15 cellular contexts compared by ENCODE assay signal in the genomic region with DNA sequence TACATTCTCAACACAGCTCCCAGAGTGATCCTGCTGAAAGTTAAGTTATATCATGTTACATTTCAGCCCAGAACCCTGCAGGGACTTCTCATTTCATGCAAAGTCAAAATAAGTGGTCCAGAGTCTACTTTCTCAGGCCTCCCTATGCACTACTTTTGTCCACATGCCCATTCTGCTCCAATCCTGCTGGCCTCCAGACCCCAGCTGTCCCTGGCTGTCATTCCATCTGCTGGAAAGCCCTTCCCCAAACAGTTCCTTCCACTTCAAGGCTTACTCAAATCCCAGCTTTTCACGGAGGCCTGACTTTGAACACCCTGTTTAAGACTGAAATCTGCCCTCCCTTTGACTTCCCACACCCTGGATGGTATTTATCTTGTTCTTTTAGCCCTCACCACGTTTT.
A peak's percentile ranks its signal among the peaks of the same experiment; 100 is the strongest.
DNase-seq lines count a peak whose midpoint lies in the region; ATAC-seq, FAIRE-seq and TF ChIP-seq lines count a peak whose summit lies in the region.
"Had no signal": no experiment of that assay in that cellular context is flagged by ENCODE, and none has a peak within 500 bp of the region (broad histone marks: within the 10 kb centered on the region; RNA-seq: fewer than 3 reads in every experiment).

No MANE protein-coding gene starts in this region.

- peaks cover 55% of the 10 kb centered on the region for H3K4me1 Mint-ChIP-seq in WTC11
- H3K4me1 Mint-ChIP-seq in activated CD4-positive, alpha-beta memory T cell treated with anti-CD3 and anti-CD28 coated beads, Interleukin-2, amount 10 ng/mL, durations not matched to agents 7 days and 5 days, result no peaks in the 10 kb centered on the region
- no peaks in the 10 kb centered on the region for H3K4me1 Mint-ChIP-seq in activated CD4-positive, alpha-beta T cell treated with anti-CD3 and anti-CD28 coated beads, Interleukin-2, amount 10 ng/mL, durations not matched to agents 7 days and 5 days
- H3K4me1 Mint-ChIP-seq: activated CD8-positive, alpha-beta memory T cell treated with anti-CD3 and anti-CD28 coated beads, Interleukin-2, amount 10 ng/mL, durations not matched to agents 7 days and 5 days; activated naive CD4-positive, alpha-beta T cell treated with anti-CD3 and anti-CD28 coated beads, Interleukin-2, amount 50 U/mL, for 24 hours had no signal

- H3K27me3 ChIP-seq in keratinocyte (ENCODE audit: control insufficient read depth, extremely low read depth, insufficient read depth, low read length), result no peaks in the 10 kb centered on the region

- H3K27ac Mint-ChIP-seq in WTC11, result peak overlapping the region; percentile 4; the same call in 1 of the 2 replicates
- H3K27ac Mint-ChIP-seq in activated CD4-positive, alpha-beta memory T cell treated with anti-CD3 and anti-CD28 coated beads, Interleukin-2, amount 10 ng/mL, durations not matched to agents 7 days and 5 days, result no peak overlapping the region
- H3K27ac Mint-ChIP-seq in activated CD4-positive, alpha-beta T cell treated with anti-CD3 and anti-CD28 coated beads, Interleukin-2, amount 10 ng/mL, durations not matched to agents 7 days and 5 days, result no peak overlapping the region
- H3K27ac Mint-ChIP-seq: activated CD8-positive, alpha-beta memory T cell treated with anti-CD3 and anti-CD28 coated beads, Interleukin-2, amount 10 ng/mL, durations not matched to agents 7 days and 5 days; activated naive CD4-positive, alpha-beta T cell treated with anti-CD3 and anti-CD28 coated beads, Interleukin-2, amount 50 U/mL, for 24 hours had no signal

- H3K36me3 Mint-ChIP-seq in WTC11, result peaks cover 12% of the 10 kb centered on the region
- no peaks in the 10 kb centered on the region for H3K36me3 Mint-ChIP-seq in activated CD4-positive, alpha-beta memory T cell treated with anti-CD3 and anti-CD28 coated beads, Interleukin-2, amount 10 ng/mL, durations not matched to agents 7 days and 5 days (ENCODE audit: low read depth)
- H3K36me3 Mint-ChIP-seq in activated CD4-positive, alpha-beta T cell treated with anti-CD3 and anti-CD28 coated beads, Interleukin-2, amount 10 ng/mL, durations not matched to agents 7 days and 5 days (ENCODE audit: low read depth), result no peaks in the 10 kb centered on the region
- H3K36me3 Mint-ChIP-seq: activated CD8-positive, alpha-beta memory T cell treated with anti-CD3 and anti-CD28 coated beads, Interleukin-2, amount 10 ng/mL, durations not matched to agents 7 days and 5 days; activated naive CD4-positive, alpha-beta T cell treated with anti-CD3 and anti-CD28 coated beads, Interleukin-2, amount 50 U/mL, for 24 hours had no signal

- no peak for TF ChIP-seq CTCF in WTC11 (IDR thresholded peaks at IDR 0.05)
- TF ChIP-seq CTCF in keratinocyte (optimal IDR thresholded peaks at IDR 0.05 in 1 of 3, IDR thresholded peaks at IDR 0.05 in 1 of 3, conservative IDR thresholded peaks at IDR 0.05 in 1 of 3; ENCODE audit: extremely low read depth in 1 of 3, insufficient read depth in 2 of 3, low read length in 3 of 3), result no peak
- TF ChIP-seq CTCF in GM20000 (IDR thresholded peaks at IDR 0.05; ENCODE audit: extremely low read depth, missing control alignments), result no peak

- H3K79me2 ChIP-seq in keratinocyte (ENCODE audit: control insufficient read depth, insufficient read depth, low read length), result peaks cover 10% of the 10 kb centered on the region

- H3K9me3 Mint-ChIP-seq in WTC11, result peaks cover 3% of the 10 kb centered on the region; the same call in 1 of the 2 replicates
- H3K9me3 Mint-ChIP-seq in activated CD4-positive, alpha-beta memory T cell treated with anti-CD3 and anti-CD28 coated beads, Interleukin-2, amount 10 ng/mL, durations not matched to agents 7 days and 5 days, result no peaks in the 10 kb centered on the region
- H3K9me3 Mint-ChIP-seq in activated CD4-positive, alpha-beta T cell treated with anti-CD3 and anti-CD28 coated beads, Interleukin-2, amount 10 ng/mL, durations not matched to agents 7 days and 5 days, result no peaks in the 10 kb centered on the region
- H3K9me3 Mint-ChIP-seq: activated naive CD4-positive, alpha-beta T cell treated with anti-CD3 and anti-CD28 coated beads, Interleukin-2, amount 50 U/mL, for 24 hours had no signal

- H3K27ac ChIP-seq in keratinocyte (ENCODE audit: control insufficient read depth, insufficient read depth, low read length) (peak overlapping the region; percentile 85), skin epidermis (peak overlapping the region in 13 of 21 experiments; percentile 13 to 69 (median 55))
- H3K27ac ChIP-seq: C4-2B had no signal

- DNase-seq in NCI-H2107 treated with DMSO at 0.1 percent for 48 hours (lab: John Stamatoyannopoulos, UW; ENCODE audit: unreplicated experiment), result peak; percentile 31
- no peak for DNase-seq in WTC11 (ENCODE audit: low spot score)
- DNase-seq in keratinocyte (ENCODE audit: low read depth, low spot score), result no peak
- DNase-seq in activated CD4-positive, alpha-beta memory T cell treated with anti-CD3 and anti-CD28 coated beads, Interleukin-2, amount 10 ng/mL, durations not matched to agents 7 days and 5 days, result no peak
- no peak for DNase-seq in GM20000 (ENCODE audit: low spot score)
- no peak for DNase-seq in activated CD4-positive, alpha-beta T cell treated with anti-CD3 and anti-CD28 coated beads, Interleukin-2, amount 10 ng/mL, durations not matched to agents 7 days and 5 days
- DNase-seq: activated CD8-positive, alpha-beta memory T cell treated with anti-CD3 and anti-CD28 coated beads, Interleukin-2, amount 10 ng/mL, durations not matched to agents 7 days and 5 days; cortex of kidney; NCI-H526 treated with DMSO at 0.1 percent for 48 hours; SHP77 had no signal

- FAIRE-seq in keratinocyte (lab: Jason Lieb, UNC), result no peak
- FAIRE-seq: TTC549 had no signal

- dilution Hi-C loops in keratinocyte (cut with MboI; ENCODE audit: extremely low pct_ligation_motif_present, low sequenced_read_pairs), result no loop called here

- no peak overlapping the region for H3K4me3 Mint-ChIP-seq in WTC11
- no peak overlapping the region for H3K4me3 Mint-ChIP-seq in activated CD4-positive, alpha-beta memory T cell treated with anti-CD3 and anti-CD28 coated beads, Interleukin-2, amount 10 ng/mL, durations not matched to agents 7 days and 5 days
- no peak overlapping the region for H3K4me3 Mint-ChIP-seq in activated CD4-positive, alpha-beta T cell treated with anti-CD3 and anti-CD28 coated beads, Interleukin-2, amount 10 ng/mL, durations not matched to agents 7 days and 5 days
- H3K4me3 Mint-ChIP-seq: activated CD8-positive, alpha-beta memory T cell treated with anti-CD3 and anti-CD28 coated beads, Interleukin-2, amount 10 ng/mL, durations not matched to agents 7 days and 5 days; activated naive CD4-positive, alpha-beta T cell treated with anti-CD3 and anti-CD28 coated beads, Interleukin-2, amount 50 U/mL, for 24 hours had no signal

- CTCF ChIA-PET in WTC11 (lab: Charles Lee), result interaction anchor here (1.3 kb wide), 1 partner anchor 88 kb away, joined by 3 read pairs; no protein-coding TSS in a partner anchor
- CTCF ChIA-PET in activated CD4-positive, alpha-beta memory T cell treated with anti-CD3 and anti-CD28 coated beads, Interleukin-2, amount 10 ng/mL, durations not matched to agents 7 days and 5 days (lab: Charles Lee), result interaction anchor here (1.9 kb wide), 1 partner anchor 13 kb away, joined by 4 read pairs; no protein-coding TSS in a partner anchor
- CTCF ChIA-PET in activated CD4-positive, alpha-beta T cell treated with anti-CD3 and anti-CD28 coated beads, Interleukin-2, amount 10 ng/mL, durations not matched to agents 7 days and 5 days (lab: Charles Lee), result no interaction called here

- no peak overlapping the region for H2AFZ ChIP-seq in keratinocyte (ENCODE audit: control insufficient read depth, low read length)

- POLR2A ChIA-PET in WTC11 (lab: Charles Lee), result no interaction called here
- POLR2A ChIA-PET in activated CD4-positive, alpha-beta memory T cell treated with anti-CD3 and anti-CD28 coated beads, Interleukin-2, amount 10 ng/mL, durations not matched to agents 7 days and 5 days (lab: Charles Lee), result no interaction called here
- POLR2A ChIA-PET in activated CD4-positive, alpha-beta T cell treated with anti-CD3 and anti-CD28 coated beads, Interleukin-2, amount 10 ng/mL, durations not matched to agents 7 days and 5 days (lab: Charles Lee), result no interaction called here

- H3K4me1 ChIP-seq in keratinocyte (ENCODE audit: control insufficient read depth, extremely low read depth, insufficient read depth, low read length), result peaks cover 29% of the 10 kb centered on the region

- peak overlapping the region; percentile 5 for H3K9ac ChIP-seq in keratinocyte (ENCODE audit: control insufficient read depth, extremely low read depth, insufficient read depth, low read length)

- no peak overlapping the region for H3K4me3 ChIP-seq in keratinocyte (ENCODE audit: control insufficient read depth in 2 of 3, extremely low read depth in 1 of 3, insufficient read depth in 2 of 3, low read depth in 1 of 3, low read length in 3 of 3)
- no peak overlapping the region for H3K4me3 ChIP-seq in skin epidermis

- peaks cover 0 to 3% of the 10 kb centered on the region in 2 experiments for H3K36me3 ChIP-seq in keratinocyte (ENCODE audit: control insufficient read depth in 2 of 2, extremely low read depth in 1 of 2, insufficient read depth in 2 of 2, low read length in 2 of 2)

- H3K27me3 Mint-ChIP-seq in WTC11 (ENCODE audit: low read depth), result no peaks in the 10 kb centered on the region
- H3K27me3 Mint-ChIP-seq in activated CD4-positive, alpha-beta memory T cell treated with anti-CD3 and anti-CD28 coated beads, Interleukin-2, amount 10 ng/mL, durations not matched to agents 7 days and 5 days, result peaks cover 10% of the 10 kb centered on the region
- H3K27me3 Mint-ChIP-seq in activated CD4-positive, alpha-beta T cell treated with anti-CD3 and anti-CD28 coated beads, Interleukin-2, amount 10 ng/mL, durations not matched to agents 7 days and 5 days, result peaks cover 8% of the 10 kb centered on the region
- H3K27me3 Mint-ChIP-seq: activated CD8-positive, alpha-beta memory T cell treated with anti-CD3 and anti-CD28 coated beads, Interleukin-2, amount 10 ng/mL, durations not matched to agents 7 days and 5 days; activated naive CD4-positive, alpha-beta T cell treated with anti-CD3 and anti-CD28 coated beads, Interleukin-2, amount 50 U/mL, for 24 hours had no signal

- ATAC-seq in WTC11, result no peak
- ATAC-seq: activated CD8-positive, alpha-beta memory T cell treated with anti-CD3 and anti-CD28 coated beads, Interleukin-2, amount 10 ng/mL, durations not matched to agents 7 days and 5 days; sciatic nerve had no signal

- no peaks in the 10 kb centered on the region for H3K9me1 ChIP-seq in keratinocyte (ENCODE audit: control insufficient read depth, extremely low read depth, insufficient read depth, low read length)

- no peaks in the 10 kb centered on the region for H4K20me1 ChIP-seq in keratinocyte (ENCODE audit: control insufficient read depth, extremely low read depth, insufficient read depth, low read length)

- H3K4me2 ChIP-seq in keratinocyte (ENCODE audit: control insufficient read depth, extremely low read depth, insufficient read depth, low read depth, low read length), result no peak overlapping the region

- no peaks in the 10 kb centered on the region for H3K9me3 ChIP-seq in keratinocyte (ENCODE audit: control insufficient read depth, low read depth, low read length)

TF ChIP-seq in WTC11, 78 proteins besides CTCF, POLR2A, EP300 and RAD21 (continues in another document):
- no peak for TF ChIP-seq NFE2L1 (CRISPR knock-in tag; IDR thresholded peaks at IDR 0.05)
- TF ChIP-seq ZNF219 (CRISPR knock-in tag; IDR thresholded peaks at IDR 0.05; ENCODE audit: borderline replicate concordance), result no peak
- no peak for TF ChIP-seq CREB1 (CRISPR knock-in tag; IDR thresholded peaks at IDR 0.05)
